Comparison of ENCODE assay signal across 13 cellular contexts in genomic region chr11:45413156-45413833, GRCh38.
"Had no signal": no experiment of that assay in that cellular context is flagged by ENCODE, and none has a peak within 500 bp of the region (broad histone marks: within the 10 kb centered on the region; RNA-seq: fewer than 3 reads in every experiment).

No MANE protein-coding gene starts in this region.

- H3K4me1 Mint-ChIP-seq: immature natural killer cell; natural killer cell; stimulated activated naive CD8-positive, alpha-beta T cell treated with anti-CD3 and anti-CD28 coated beads, Interleukin-15, amount 100 ng/mL, for 72 hours had no signal

- H3K4me3 Mint-ChIP-seq: activated naive CD8-positive, alpha-beta T cell; activated T-cell treated with anti-CD3 and anti-CD28 coated beads, Interleukin-2, amount 50 U/mL, for 24 hours; immature natural killer cell; natural killer cell; stimulated activated naive CD8-positive, alpha-beta T cell treated with anti-CD3 and anti-CD28 coated beads, Interleukin-15, amount 100 ng/mL, for 72 hours had no signal

- H3K27ac Mint-ChIP-seq: activated naive CD8-positive, alpha-beta T cell; activated T-cell treated with anti-CD3 and anti-CD28 coated beads, Interleukin-2, amount 50 U/mL, for 24 hours; immature natural killer cell; natural killer cell; stimulated activated naive CD8-positive, alpha-beta T cell treated with anti-CD3 and anti-CD28 coated beads, Interleukin-15, amount 100 ng/mL, for 72 hours had no signal

- H3K9me3 Mint-ChIP-seq: activated T-cell treated with anti-CD3 and anti-CD28 coated beads, Interleukin-2, amount 50 U/mL, for 24 hours; immature natural killer cell; natural killer cell; stimulated activated naive CD8-positive, alpha-beta T cell treated with anti-CD3 and anti-CD28 coated beads, Interleukin-15, amount 100 ng/mL, for 72 hours had no signal

- H3K9me3 ChIP-seq: mucosa of descending colon, ovary, thoracic aorta had no signal

- H3K4me3 ChIP-seq: mucosa of descending colon, ovary, thoracic aorta had no signal

- H3K36me3 Mint-ChIP-seq: activated naive CD8-positive, alpha-beta T cell; immature natural killer cell; natural killer cell had no signal

- H3K27me3 ChIP-seq: ovary had no signal

- H3K27ac ChIP-seq: ovary, thoracic aorta had no signal

- H3K36me3 ChIP-seq: ovary, thoracic aorta had no signal

- DNase-seq: activated CD4-positive, alpha-beta T cell treated with anti-CD3 and anti-CD28 coated beads, Interleukin-2, amount 50 U/mL, for 4 hours; activated effector memory CD4-positive, alpha-beta T cell treated with Interleukin-2 at 50 U/mL for 16 hours; activated T-cell treated with anti-CD3 and anti-CD28 coated beads, Interleukin-2, amount 50 U/mL, for 24 hours; immature natural killer cell; left colon; mucosa of descending colon; natural killer cell; ovary; stimulated activated CD4-positive, alpha-beta T cell treated with anti-CD3 and anti-CD28 coated beads, Interleukin-15, amount 100 ng/mL, for 24 hours; stimulated activated CD4-positive, alpha-beta T cell treated with anti-CD3 and anti-CD28 coated beads, Interleukin-4, amount 100 ng/mL, for 24 hours; stimulated activated naive CD8-positive, alpha-beta T cell treated with anti-CD3 and anti-CD28 coated beads, Interleukin-15, amount 100 ng/mL, for 72 hours had no signal
